8 cellular contexts compared by ENCODE assay signal in the genomic region with DNA sequence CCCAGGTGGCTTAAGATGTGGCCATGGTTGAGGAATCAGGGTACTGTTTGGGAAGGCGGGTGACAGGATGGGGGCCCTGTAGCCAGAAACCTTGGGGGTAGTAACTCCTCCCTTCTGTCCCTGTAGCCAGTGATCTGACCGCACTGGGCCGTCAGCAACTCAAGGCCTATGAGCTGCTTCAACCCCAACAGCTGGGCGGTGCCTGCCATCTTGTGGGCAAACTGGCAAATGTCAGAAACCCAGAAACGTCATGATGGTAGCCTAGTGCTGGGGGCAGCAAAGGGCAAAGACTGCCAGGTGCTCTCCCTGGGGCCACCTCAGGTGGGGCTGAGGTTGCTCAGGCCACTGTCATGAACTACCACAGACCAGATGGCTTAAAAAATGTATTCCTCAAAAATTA. TPM values are rescaled to one million over a fixed set of nuclear protein-coding genes. Genes with fewer than 3 reads are reported as not detected.
DNase-seq lines count a peak whose midpoint lies in the region; ATAC-seq and TF ChIP-seq lines count a peak whose summit lies in the region.

No MANE protein-coding gene starts in this region.

- no peaks in the 10 kb centered on the region for H3K9me3 ChIP-seq in Panc1 (ENCODE audit: control insufficient read depth, insufficient read depth, low read depth, low read length)
- H3K9me3 ChIP-seq in naive thymus-derived CD4-positive, alpha-beta T cell (ENCODE audit: control insufficient read depth in 2 of 3, low read length in 3 of 3) = no peaks in the 10 kb centered on the region

- CTCF ChIA-PET in Panc1 (lab: Charles Lee) = interaction anchor here (1.0 kb wide), 2 partner anchors 21 to 71 kb away, joined by 3 read pairs; no protein-coding TSS in a partner anchor
- CTCF ChIA-PET in naive thymus-derived CD4-positive, alpha-beta T cell (lab: Charles Lee) = interaction anchor here (0.6 kb wide), 1 partner anchor 527 kb away, joined by 3 read pairs; no protein-coding TSS in a partner anchor

- H3K4me1 Mint-ChIP-seq in chondrocyte (ENCODE audit: low read depth) = peaks cover 33% of the 10 kb centered on the region
- H3K4me1 Mint-ChIP-seq in naive thymus-derived CD4-positive, alpha-beta T cell = peaks cover 25 to 70% (median 39%) of the 10 kb centered on the region in 7 donors
- H3K4me1 Mint-ChIP-seq in effector memory CD8-positive, alpha-beta T cell (ENCODE audit: low read depth in 2 of 2) = peaks cover 32 to 40% of the 10 kb centered on the region in 2 donors

- no TSS peak for BruUV-seq in Panc1 (replicated peaks; lab: Mats Ljungman, UMichigan)

- H3K27me3 ChIP-seq in Panc1 (ENCODE audit: control insufficient read depth, insufficient read depth, low read length) = no peaks in the 10 kb centered on the region
- no peaks in the 10 kb centered on the region for H3K27me3 ChIP-seq in naive thymus-derived CD4-positive, alpha-beta T cell (ENCODE audit: control insufficient read depth in 2 of 2, insufficient read depth in 2 of 2, low read length in 2 of 2)

- peak overlapping the region; percentile 41 for H3K27ac Mint-ChIP-seq in chondrocyte (ENCODE audit: unreplicated experiment)
- peak overlapping the region in 5 of 9 donors; percentile 12 to 77 (median 48) for H3K27ac Mint-ChIP-seq in naive thymus-derived CD4-positive, alpha-beta T cell
- peak overlapping the region in 1 of 2 donors; percentile 70 for H3K27ac Mint-ChIP-seq in effector memory CD8-positive, alpha-beta T cell

- H3K36me3 ChIP-seq in Panc1 (ENCODE audit: control insufficient read depth, insufficient read depth, low read length) = no peaks in the 10 kb centered on the region; the same call in 1 of the 2 replicates
- peaks cover 0 to 46% (median 4%) of the 10 kb centered on the region in 3 experiments for H3K36me3 ChIP-seq in naive thymus-derived CD4-positive, alpha-beta T cell (ENCODE audit: control insufficient read depth in 2 of 3, insufficient read depth in 3 of 3, low read length in 3 of 3)

- no peaks in the 10 kb centered on the region for H3K27me3 Mint-ChIP-seq in chondrocyte (ENCODE audit: low read depth)
- peaks cover 0 to 2% (median 0%) of the 10 kb centered on the region in 5 donors for H3K27me3 Mint-ChIP-seq in naive thymus-derived CD4-positive, alpha-beta T cell
- H3K27me3 Mint-ChIP-seq in effector memory CD8-positive, alpha-beta T cell = no peaks in the 10 kb centered on the region

- no peak overlapping the region for H3K27ac ChIP-seq in Panc1 (ENCODE audit: low read length)
- no peak overlapping the region for H3K27ac ChIP-seq in naive thymus-derived CD4-positive, alpha-beta T cell (ENCODE audit: low read depth, low read length)

- intact Hi-C loops in Panc1 (cut with micrococcal nuclease; ENCODE audit: unreplicated experiment) = no loop called here
- intact Hi-C loops in naive thymus-derived CD4-positive, alpha-beta T cell (cut with micrococcal nuclease) = loop anchor here in 1 of 2 donors (1.0 to 5.0 kb wide), 2 partner anchors 233 to 464 kb away; partner anchors contain the start of gene CRTC1

- no peaks in the 10 kb centered on the region for H3K9me3 Mint-ChIP-seq in chondrocyte (ENCODE audit: low read depth)
- H3K9me3 Mint-ChIP-seq in naive thymus-derived CD4-positive, alpha-beta T cell = no peaks in the 10 kb centered on the region
- no peaks in the 10 kb centered on the region for H3K9me3 Mint-ChIP-seq in effector memory CD8-positive, alpha-beta T cell

- ATAC-seq in Panc1 (peak; percentile 34; the same call in 1 of the 2 replicates), HG02973 (IDR thresholded peaks at IDR 0.05; ENCODE audit: unreplicated experiment) (no peak)
- no peak for ATAC-seq in naive thymus-derived CD4-positive, alpha-beta T cell
- ATAC-seq in effector memory CD8-positive, alpha-beta T cell (replicated peaks) = no peak

- POLR2A ChIA-PET in Panc1 (lab: Charles Lee) = no interaction called here
- POLR2A ChIA-PET in naive thymus-derived CD4-positive, alpha-beta T cell (lab: Charles Lee) = no interaction called here

- DNase-seq in AML-193 (lab: John Stamatoyannopoulos, UW) (peak; percentile 43 to 44), Panc1 (ENCODE audit: low read depth, low spot score) (no peak), chondrocyte (ENCODE audit: low spot score) (no peak), HK-2 (ENCODE audit: unreplicated experiment) (no peak)
- peak in 1 of 9 donors; percentile 33 for DNase-seq in naive thymus-derived CD4-positive, alpha-beta T cell
- DNase-seq in effector memory CD8-positive, alpha-beta T cell = no peak

- in situ Hi-C loops in Panc1 (cut with HindIII; ENCODE audit: low pct_unique_long_range_greater_than_20kb, low sequenced_read_pairs) = no loop called here

- TF ChIP-seq CTCF in GM12873 (IDR thresholded peaks at IDR 0.05; ENCODE audit: insufficient read depth, low read depth, low read length, missing control alignments) (peak; percentile 45), Panc1 (IDR thresholded peaks at IDR 0.05) (no peak; the same call in 1 of the 2 replicates), chondrocyte (IDR thresholded peaks at IDR 0.05) (peak; percentile 61)

- 0 out of 2 replicates have a peak, but pooled peaks cover 2% of the 10 kb centered on the region for H3K4me1 ChIP-seq in Panc1 (ENCODE audit: control insufficient read depth, insufficient read depth, low read length)
- peaks cover 18 to 19% of the 10 kb centered on the region in 2 donors for H3K4me1 ChIP-seq in naive thymus-derived CD4-positive, alpha-beta T cell (ENCODE audit: control insufficient read depth in 2 of 2, insufficient read depth in 2 of 2, low read length in 2 of 2)

- no peak overlapping the region for H3K4me3 Mint-ChIP-seq in chondrocyte (ENCODE audit: unreplicated experiment)
- H3K4me3 Mint-ChIP-seq in naive thymus-derived CD4-positive, alpha-beta T cell = peak overlapping the region in 8 of 10 donors; percentile 6 to 55 (median 38)
- peak overlapping the region in 1 of 2 donors; percentile 40 for H3K4me3 Mint-ChIP-seq in effector memory CD8-positive, alpha-beta T cell

- H3K36me3 Mint-ChIP-seq in chondrocyte (ENCODE audit: low read depth) = peaks cover 11% of the 10 kb centered on the region
- H3K36me3 Mint-ChIP-seq in naive thymus-derived CD4-positive, alpha-beta T cell = peaks cover 5 to 20% (median 7%) of the 10 kb centered on the region in 5 donors
- peaks cover 64% of the 10 kb centered on the region for H3K36me3 Mint-ChIP-seq in effector memory CD8-positive, alpha-beta T cell (ENCODE audit: insufficient read depth)

- H3K4me3 ChIP-seq in Panc1 (ENCODE audit: low read depth in 2 of 2, low read length in 2 of 2) = no peak overlapping the region
- H3K4me3 ChIP-seq in naive thymus-derived CD4-positive, alpha-beta T cell (ENCODE audit: low read length) = no peak overlapping the region

RNA-seq across cellular contexts. Expression of gene COPE, which starts 3.5 kb away (rescaled TPM):
- total RNA-seq in Panc1 (2021; ENCODE audit: unreplicated experiment) (177 TPM), chondrocyte (175 to 205 TPM (median 189 TPM) in 3 replicates)
- polyA plus RNA-seq in Panc1 (2012; ENCODE audit: insufficient read length) = 210 TPM
- 100 to 1,000 TPM; 124 to 283 (median 163) TPM for total RNA-seq in naive thymus-derived CD4-positive, alpha-beta T cell
- 100 to 1,000 TPM; 214 to 247 TPM for polyA plus RNA-seq in naive thymus-derived CD4-positive, alpha-beta T cell

RNA-seq across cellular contexts. Expression of gene DDX49, which starts 3.9 kb away (rescaled TPM):
- 41.5 TPM for total RNA-seq in Panc1 (2021; ENCODE audit: unreplicated experiment)
- polyA plus RNA-seq in Panc1 (2012; ENCODE audit: insufficient read length) = 52.2 TPM
- total RNA-seq in chondrocyte = 47.0 to 57.4 TPM (median 50.6 TPM) in 3 replicates
- total RNA-seq in naive thymus-derived CD4-positive, alpha-beta T cell = 10 to 100 TPM; 36.4 to 63.2 (median 50.2) TPM
- polyA plus RNA-seq in naive thymus-derived CD4-positive, alpha-beta T cell = 10 to 100 TPM; 19.9 to 50.8 TPM

RNA-seq across cellular contexts. Expression of gene CERS1, which starts 19.7 kb away (rescaled TPM):
- 4.5 TPM for total RNA-seq in Panc1 (2021; ENCODE audit: unreplicated experiment)
- polyA plus RNA-seq in Panc1 (2012; ENCODE audit: insufficient read length) = 8.8 TPM
- total RNA-seq in chondrocyte = 4.3 to 10.2 TPM (median 8.4 TPM) in 3 replicates
- not detected for total RNA-seq in naive thymus-derived CD4-positive, alpha-beta T cell
- not detected for polyA plus RNA-seq in naive thymus-derived CD4-positive, alpha-beta T cell

RNA-seq across cellular contexts. Expression of gene HOMER3, which starts 25.4 kb away (rescaled TPM):
- total RNA-seq in Panc1 (2021; ENCODE audit: unreplicated experiment) (58.9 TPM), chondrocyte (34.5 to 54.7 TPM (median 50.6 TPM) in 3 replicates)
- polyA plus RNA-seq in Panc1 (2012; ENCODE audit: insufficient read length) = 61.8 TPM
- total RNA-seq in naive thymus-derived CD4-positive, alpha-beta T cell = 10 to 100 TPM in 1 of 5 experiments, 1 to 10 TPM in 1, under 1 TPM in 2, not detected in 1; 0.53 to 16.3 (median 1.4) TPM
- not detected for polyA plus RNA-seq in naive thymus-derived CD4-positive, alpha-beta T cell

Comparison
In these comparisons a context has a peak if more than half of its experiments do, and no peak if none do; other contexts are left out.
1. DNase-seq: peak in AML-193 (2 of 2); none in Panc1 (single experiment), chondrocyte (single experiment), effector memory CD8-positive, alpha-beta T cell (0 of 3) and HK-2 (single experiment).